ENCODE assay signal across 34 cellular contexts in genomic region chr11:1404461-1405185, GRCh38. TPM values are rescaled to one million over a fixed set of nuclear protein-coding genes. Genes with fewer than 3 reads are reported as not detected.
"Had no signal": no experiment of that assay in that cellular context is flagged by ENCODE, and none has a peak within 500 bp of the region (broad histone marks: within the 10 kb centered on the region; RNA-seq: fewer than 3 reads in every experiment).

No MANE protein-coding gene starts in this region.

- H3K9me3 ChIP-seq: ascending aorta, SJSA1, SK-N-SH had no signal

- H3K27ac Mint-ChIP-seq: activated CD4-positive, alpha-beta T cell treated with anti-CD3 and anti-CD28 coated beads for 36 hours; activated CD4-positive, alpha-beta T cell treated with anti-CD3 and anti-CD28 coated beads, Interleukin-2, amount 10 ng/mL, durations not matched to agents 7 days and 5 days; activated CD8-positive, alpha-beta T cell treated with anti-CD3 and anti-CD28 coated beads, Interleukin-2, amount 10 ng/mL, durations not matched to agents 7 days and 5 days; activated naive CD4-positive, alpha-beta T cell treated with anti-CD3 and anti-CD28 coated beads, Interleukin-2, amount 50 U/mL, for 24 hours; activated naive CD8-positive, alpha-beta T cell treated with anti-CD3 and anti-CD28 coated beads, Interleukin-2, amount 10 ng/mL, durations not matched to agents 7 days and 5 days; activated T-cell treated with anti-CD3 and anti-CD28 coated beads, Interleukin-2, amount 50 U/mL, for 24 hours; activated T-helper 2 cell treated with anti-CD3 and anti-CD28 coated beads, Interferon-gamma antibody, Interleukin-2, Interleukin-4, amounts not matched to agents 10 μg/mL and 5 μg/mL and 100 μg/mL, durations not matched to agents 14 hours and 24 hours and 36 hours; T-helper 1 cell treated with Interleukin-12 subunit alpha and Interleukin-12 subunit beta and Interleukin-4 antibody, amounts not matched to agents 30 μg/mL and 1 μg/mL, for 36 hours; T-helper 2 cell treated with Interferon-gamma antibody and Interleukin-4, amounts not matched to agents 5 μg/mL and 100 μg/mL, for 36 hours; WTC11 had no signal

- H3K27ac ChIP-seq: ascending aorta, cardiac muscle cell, PC-9, RWPE1, SJSA1 had no signal

- DNase-seq: activated CD4-positive, alpha-beta T cell treated with anti-CD3 and anti-CD28 coated beads for 36 hours; activated CD4-positive, alpha-beta T cell treated with anti-CD3 and anti-CD28 coated beads, Interleukin-2, amount 10 ng/mL, durations not matched to agents 7 days and 5 days; activated CD4-positive, alpha-beta T cell treated with anti-CD3 and anti-CD28 coated beads, Interleukin-2, amount 50 U/mL, for 48 hours; activated CD8-positive, alpha-beta T cell treated with anti-CD3 and anti-CD28 coated beads, Interleukin-2, amount 10 ng/mL, durations not matched to agents 7 days and 5 days; activated gamma-delta T cell; activated naive CD4-positive, alpha-beta T cell treated with Interleukin-2 at 50 U/mL for 16 hours; activated naive CD8-positive, alpha-beta T cell treated with anti-CD3 and anti-CD28 coated beads, Interleukin-2, amount 10 ng/mL, durations not matched to agents 7 days and 5 days; activated T-cell treated with anti-CD3 and anti-CD28 coated beads, Interleukin-2, amount 50 U/mL, for 24 hours; amygdala; Karpas-422; KBM-7; NCI-H1105; NCI-H1436; NCI-H1694; NCI-H1930; NCI-H2081 treated with DMSO at 0.1 percent for 48 hours; NCI-H2171 treated with DMSO at 0.1 percent for 48 hours; NCI-H226; NCI-H446 treated with DMSO at 0.1 percent for 48 hours; NCI-H69; NK-92 treated with Interleukin-12 subunit alpha and Interleukin-12 subunit beta, amount 100 ng/mL, for 24 hours; PC-9; SHP77; SK-N-SH had no signal

- H3K36me3 Mint-ChIP-seq: activated naive CD4-positive, alpha-beta T cell treated with anti-CD3 and anti-CD28 coated beads, Interleukin-2, amount 50 U/mL, for 24 hours; activated naive CD8-positive, alpha-beta T cell treated with anti-CD3 and anti-CD28 coated beads, Interleukin-2, amount 10 ng/mL, durations not matched to agents 7 days and 5 days; WTC11 had no signal

- H3K4me3 Mint-ChIP-seq: activated CD4-positive, alpha-beta T cell treated with anti-CD3 and anti-CD28 coated beads for 36 hours; activated CD4-positive, alpha-beta T cell treated with anti-CD3 and anti-CD28 coated beads, Interleukin-2, amount 10 ng/mL, durations not matched to agents 7 days and 5 days; activated CD8-positive, alpha-beta T cell treated with anti-CD3 and anti-CD28 coated beads, Interleukin-2, amount 10 ng/mL, durations not matched to agents 7 days and 5 days; activated naive CD4-positive, alpha-beta T cell treated with anti-CD3 and anti-CD28 coated beads, Interleukin-2, amount 50 U/mL, for 24 hours; activated naive CD8-positive, alpha-beta T cell treated with anti-CD3 and anti-CD28 coated beads, Interleukin-2, amount 10 ng/mL, durations not matched to agents 7 days and 5 days; activated T-cell treated with anti-CD3 and anti-CD28 coated beads, Interleukin-2, amount 50 U/mL, for 24 hours; T-helper 1 cell treated with Interleukin-12 subunit alpha and Interleukin-12 subunit beta and Interleukin-4 antibody, amounts not matched to agents 30 μg/mL and 1 μg/mL, for 36 hours; T-helper 2 cell treated with Interferon-gamma antibody and Interleukin-4, amounts not matched to agents 5 μg/mL and 100 μg/mL, for 36 hours; WTC11 had no signal

- H3K4me2 ChIP-seq: PC-9, SK-N-SH had no signal

- H3K27me3 Mint-ChIP-seq: activated CD4-positive, alpha-beta T cell treated with anti-CD3 and anti-CD28 coated beads for 36 hours; activated CD4-positive, alpha-beta T cell treated with anti-CD3 and anti-CD28 coated beads, Interleukin-2, amount 10 ng/mL, durations not matched to agents 7 days and 5 days; activated naive CD4-positive, alpha-beta T cell treated with anti-CD3 and anti-CD28 coated beads, Interleukin-2, amount 50 U/mL, for 24 hours; activated naive CD8-positive, alpha-beta T cell treated with anti-CD3 and anti-CD28 coated beads, Interleukin-2, amount 10 ng/mL, durations not matched to agents 7 days and 5 days had no signal

- H3K9me3 Mint-ChIP-seq: activated CD4-positive, alpha-beta T cell treated with anti-CD3 and anti-CD28 coated beads, Interleukin-2, amount 10 ng/mL, durations not matched to agents 7 days and 5 days; activated naive CD4-positive, alpha-beta T cell treated with anti-CD3 and anti-CD28 coated beads, Interleukin-2, amount 50 U/mL, for 24 hours; activated naive CD8-positive, alpha-beta T cell treated with anti-CD3 and anti-CD28 coated beads, Interleukin-2, amount 10 ng/mL, durations not matched to agents 7 days and 5 days; activated T-cell treated with anti-CD3 and anti-CD28 coated beads, Interleukin-2, amount 50 U/mL, for 24 hours; activated T-helper 2 cell treated with anti-CD3 and anti-CD28 coated beads, Interferon-gamma antibody, Interleukin-2, Interleukin-4, amounts not matched to agents 10 μg/mL and 5 μg/mL and 100 μg/mL, durations not matched to agents 14 hours and 24 hours and 36 hours; T-helper 1 cell treated with Interleukin-12 subunit alpha and Interleukin-12 subunit beta and Interleukin-4 antibody, amounts not matched to agents 30 μg/mL and 1 μg/mL, for 36 hours; T-helper 2 cell treated with Interferon-gamma antibody and Interleukin-4, amounts not matched to agents 5 μg/mL and 100 μg/mL, for 36 hours; WTC11 had no signal

- H3K9ac ChIP-seq: SK-N-SH had no signal

- H3K27me3 ChIP-seq: ascending aorta, cardiac muscle cell, SJSA1 had no signal

- H3K4me1 ChIP-seq: ascending aorta, SJSA1 had no signal

- H3K4me1 Mint-ChIP-seq: activated CD4-positive, alpha-beta T cell treated with anti-CD3 and anti-CD28 coated beads for 36 hours; activated CD4-positive, alpha-beta T cell treated with anti-CD3 and anti-CD28 coated beads, Interleukin-2, amount 10 ng/mL, durations not matched to agents 7 days and 5 days; activated naive CD4-positive, alpha-beta T cell treated with anti-CD3 and anti-CD28 coated beads, Interleukin-2, amount 50 U/mL, for 24 hours; activated naive CD8-positive, alpha-beta T cell treated with anti-CD3 and anti-CD28 coated beads, Interleukin-2, amount 10 ng/mL, durations not matched to agents 7 days and 5 days; WTC11 had no signal

- H3K36me3 ChIP-seq: ascending aorta, cardiac muscle cell, SJSA1 had no signal

- H3K4me3 ChIP-seq: ascending aorta, cardiac muscle cell, PC-9, SJSA1 had no signal

RNA-seq across cellular contexts. Expression of gene BRSK2, which starts 14.9 kb away (rescaled TPM):
- total RNA-seq: activated CD4-positive, alpha-beta T cell treated with anti-CD3 and anti-CD28 coated beads, Interleukin-2, amount 10 ng/mL, durations not matched to agents 7 days and 5 days; OCI-LY7 had no signal
